10 cellular contexts compared by ENCODE assay signal in genomic region chr16:14502256-14502875, GRCh38.
DNase-seq lines count a peak whose midpoint lies in the region; ATAC-seq and TF ChIP-seq lines count a peak whose summit lies in the region.
"Had no signal": no experiment of that assay in that cellular context is flagged by ENCODE, and none has a peak within 500 bp of the region (broad histone marks: within the 10 kb centered on the region; RNA-seq: fewer than 3 reads in every experiment).

No MANE protein-coding gene starts in this region.

- H2BK5ac ChIP-seq in H9 (ENCODE audit: insufficient read length, low read length) = no peak overlapping the region

- no peak overlapping the region for H3K56ac ChIP-seq in H9 (ENCODE audit: insufficient read length, low read depth, low read length)

- H3K27ac ChIP-seq in H9 (ENCODE audit: insufficient read length, low read depth, low read length) (no peak overlapping the region), adrenal gland (peak overlapping the region; percentile 67 to 95 (median 87))

- peaks cover 7% of the 10 kb centered on the region for H3K4me1 ChIP-seq in H9 (ENCODE audit: insufficient read depth, low read length)
- H3K4me1 ChIP-seq in adrenal gland (replicated peaks in 1 of 2) = peaks cover 41 to 65% of the 10 kb centered on the region in 2 donors

- H3K4me3 ChIP-seq in adrenal gland = no peak overlapping the region

- peaks cover 46 to 47% of the 10 kb centered on the region in 2 experiments for H3K4me1 Mint-ChIP-seq in H9
- H3K4me1 Mint-ChIP-seq in immature natural killer cell = peaks cover 19 to 29% of the 10 kb centered on the region in 2 donors
- H3K4me1 Mint-ChIP-seq in stimulated activated effector memory CD8-positive, alpha-beta T cell treated with anti-CD3 and anti-CD28 coated beads, Interleukin-12 subunit alpha, Interleukin-12 subunit beta, amount 100 ng/mL, for 72 hours = peaks cover 52% of the 10 kb centered on the region
- peaks cover 4% of the 10 kb centered on the region for H3K4me1 Mint-ChIP-seq in CD14-positive monocyte

- H2AK5ac ChIP-seq in H9 (ENCODE audit: insufficient read length, low read length) = no peak overlapping the region

- H2BK20ac ChIP-seq in H9 (ENCODE audit: low read depth, low read length, poor library complexity, severe bottlenecking) = no peak overlapping the region

- intact Hi-C loops in adrenal gland (cut with DNase I) (no loop called here), CD14-positive monocyte (cut with micrococcal nuclease) (no loop called here)

- H3K4me3 Mint-ChIP-seq in H9 (no peak overlapping the region), immature natural killer cell (no peak overlapping the region), CD14-positive monocyte (no peak overlapping the region)
- no peak overlapping the region for H3K4me3 Mint-ChIP-seq in stimulated activated effector memory CD8-positive, alpha-beta T cell treated with anti-CD3 and anti-CD28 coated beads, Interleukin-12 subunit alpha, Interleukin-12 subunit beta, amount 100 ng/mL, for 72 hours
- H3K4me3 Mint-ChIP-seq: dendritic cell treated with granulocyte-macrophage colony-stimulating factor and Interleukin-4, amounts not matched to agents 40 ng/mL and 50 ng/mL, for 4 days had no signal

- no peak overlapping the region for H4K8ac ChIP-seq in H9 (replicated peaks; ENCODE audit: insufficient read length, low read depth, low read length)

- no peaks in the 10 kb centered on the region for H3K79me2 ChIP-seq in H9 (ENCODE audit: insufficient read depth, low read length)

- H3K27me3 Mint-ChIP-seq in H9 (ENCODE audit: low read depth) = no peaks in the 10 kb centered on the region
- H3K27me3 Mint-ChIP-seq in immature natural killer cell (ENCODE audit: low read depth in 3 of 3) = peaks cover 0 to 1% (median 0%) of the 10 kb centered on the region in 3 donors
- peaks cover 0 to 1% (median 0%) of the 10 kb centered on the region in 3 donors for H3K27me3 Mint-ChIP-seq in CD14-positive monocyte (ENCODE audit: low read depth in 3 of 3)
- H3K27me3 Mint-ChIP-seq: dendritic cell treated with granulocyte-macrophage colony-stimulating factor and Interleukin-4, amounts not matched to agents 40 ng/mL and 50 ng/mL, for 4 days had no signal

- H3K14ac ChIP-seq in H9 (ENCODE audit: insufficient read depth, low read length) = no peak overlapping the region

- no peak for ATAC-seq in stimulated activated effector memory CD8-positive, alpha-beta T cell treated with anti-CD3 and anti-CD28 coated beads, Interleukin-12 subunit alpha, Interleukin-12 subunit beta, amount 100 ng/mL, for 72 hours

- H3K18ac ChIP-seq in H9 (ENCODE audit: insufficient read length, low read depth, low read length) = no peak overlapping the region

- H3K36me3 ChIP-seq in adrenal gland (replicated peaks in 1 of 2) = no peaks in the 10 kb centered on the region

- no peaks in the 10 kb centered on the region for H3K23me2 ChIP-seq in H9 (ENCODE audit: insufficient read length, low read depth, low read length, poor library complexity, severe bottlenecking)

- TF ChIP-seq CTCF in H9 (conservative IDR thresholded peaks at IDR 0.05) = no peak
- TF ChIP-seq CTCF in adrenal gland (IDR thresholded peaks at IDR 0.05) = no peak
- no peak for TF ChIP-seq CTCF in CD14-positive monocyte (IDR thresholded peaks at IDR 0.05)

- DNase-seq in H9 (no peak), adrenal gland (no peak), immature natural killer cell (no peak), AG08396 (ENCODE audit: low spot score) (no peak), AML-193 (lab: John Stamatoyannopoulos, UW) (no peak), CD14-positive monocyte (ENCODE audit: low spot score) (no peak)
- DNase-seq in stimulated activated effector memory CD8-positive, alpha-beta T cell treated with anti-CD3 and anti-CD28 coated beads, Interleukin-12 subunit alpha, Interleukin-12 subunit beta, amount 100 ng/mL, for 72 hours (ENCODE audit: low spot score in 2 of 2) = no peak
- DNase-seq in activated T-cell treated with anti-CD3 and anti-CD28 coated beads, Interleukin-2, amount 50 U/mL, for 48 hours = no peak
- DNase-seq: activated T-cell treated with anti-CD3 and anti-CD28 coated beads, Interleukin-2, amount 50 U/mL, for 1 hour had no signal

- H3K9me3 ChIP-seq in H9 (ENCODE audit: control insufficient read depth, low read depth, low read length) (no peaks in the 10 kb centered on the region), adrenal gland (replicated peaks in 1 of 3) (no peaks in the 10 kb centered on the region)

- no peak overlapping the region for H3K23ac ChIP-seq in H9 (ENCODE audit: insufficient read length, low read depth, low read length)

- H3K9me3 Mint-ChIP-seq in H9 = no peaks in the 10 kb centered on the region
- no peaks in the 10 kb centered on the region for H3K9me3 Mint-ChIP-seq in immature natural killer cell
- H3K9me3 Mint-ChIP-seq in stimulated activated effector memory CD8-positive, alpha-beta T cell treated with anti-CD3 and anti-CD28 coated beads, Interleukin-12 subunit alpha, Interleukin-12 subunit beta, amount 100 ng/mL, for 72 hours = no peaks in the 10 kb centered on the region
- H3K9me3 Mint-ChIP-seq in CD14-positive monocyte = no peaks in the 10 kb centered on the region
- H3K9me3 Mint-ChIP-seq: dendritic cell treated with granulocyte-macrophage colony-stimulating factor and Interleukin-4, amounts not matched to agents 40 ng/mL and 50 ng/mL, for 4 days had no signal

- H3K4me2 ChIP-seq in H9 (ENCODE audit: insufficient read depth, insufficient read length, low read length) = no peak overlapping the region

- no peak overlapping the region for H3K9ac ChIP-seq in H9 (ENCODE audit: extremely low read depth, insufficient read length, low read length)

- no peak overlapping the region for H2BK12ac ChIP-seq in H9 (ENCODE audit: insufficient read length, low read depth, low read length)

- no peak overlapping the region for H3K4ac ChIP-seq in H9 (ENCODE audit: low read depth, low read length)

- H4K91ac ChIP-seq in H9 (ENCODE audit: insufficient read length, low read depth, low read length) = no peak overlapping the region

- H3K36me3 Mint-ChIP-seq in H9 (ENCODE audit: insufficient read depth in 1 of 3, low read depth in 3 of 3) (no peaks in the 10 kb centered on the region), immature natural killer cell (peaks cover 0 to 2% (median 0%) of the 10 kb centered on the region in 3 donors), CD14-positive monocyte (peaks cover 2 to 4% of the 10 kb centered on the region in 2 donors)
- H3K36me3 Mint-ChIP-seq in stimulated activated effector memory CD8-positive, alpha-beta T cell treated with anti-CD3 and anti-CD28 coated beads, Interleukin-12 subunit alpha, Interleukin-12 subunit beta, amount 100 ng/mL, for 72 hours = peaks cover 9% of the 10 kb centered on the region

- no peak overlapping the region for H4K5ac ChIP-seq in H9 (ENCODE audit: insufficient read length, low read depth, low read length)

- no CpG with 5 or more reads among the region's 4 CpGs for WGBS in H9 (ENCODE audit: extremely low coverage, insufficient read length, low lambda C conversion rate)
- 65 to 83% (median 72%) methylated on average over 4 of the region's 4 CpGs for WGBS in adrenal gland, 4 donors

- H3T11ph ChIP-seq in H9 (ENCODE audit: low read length) = no peak overlapping the region

- no peaks in the 10 kb centered on the region for H3K27me3 ChIP-seq in H9 (ENCODE audit: insufficient read depth, low read length)
- no peaks in the 10 kb centered on the region for H3K27me3 ChIP-seq in adrenal gland

- no peak overlapping the region for H2BK15ac ChIP-seq in H9 (ENCODE audit: low read depth, low read length)

- H2AFZ ChIP-seq in H9 (ENCODE audit: low read length) = no peak overlapping the region

- H3K27ac Mint-ChIP-seq in H9 (peak overlapping the region in 2 of 3 experiments; percentile 75 to 96; a peak in 3 of 7 replicates), immature natural killer cell (peak overlapping the region in 4 of 6 donors; percentile 23 to 65 (median 32)), CD14-positive monocyte (peak overlapping the region in 1 of 7 donors; percentile 18)
- H3K27ac Mint-ChIP-seq in stimulated activated effector memory CD8-positive, alpha-beta T cell treated with anti-CD3 and anti-CD28 coated beads, Interleukin-12 subunit alpha, Interleukin-12 subunit beta, amount 100 ng/mL, for 72 hours = peak overlapping the region; percentile 29
- H3K27ac Mint-ChIP-seq: dendritic cell treated with granulocyte-macrophage colony-stimulating factor and Interleukin-4, amounts not matched to agents 40 ng/mL and 50 ng/mL, for 4 days had no signal

- H2BK120ac ChIP-seq in H9 (ENCODE audit: low read depth, low read length, poor library complexity, severe bottlenecking) = no peak overlapping the region

- no peaks in the 10 kb centered on the region for H3K79me1 ChIP-seq in H9 (ENCODE audit: insufficient read depth, low read depth, low read length, poor library complexity, severe bottlenecking)

- TF ChIP-seq POLR2A in adrenal gland (IDR thresholded peaks at IDR 0.05) = no peak

- no peaks in the 10 kb centered on the region for H4K20me1 ChIP-seq in H9 (ENCODE audit: control insufficient read depth, insufficient read depth, insufficient read length)
